In genomic region chr5:6845856-6846255, GRCh38 we compare ENCODE assay signal across 25 cellular contexts.
A peak's percentile ranks its signal among the peaks of the same experiment; 100 is the strongest.
DNase-seq lines count a peak whose midpoint lies in the region; ATAC-seq, FAIRE-seq and TF ChIP-seq lines count a peak whose summit lies in the region.
"Had no signal": no experiment of that assay in that cellular context is flagged by ENCODE, and none has a peak within 500 bp of the region (broad histone marks: within the 10 kb centered on the region; RNA-seq: fewer than 3 reads in every experiment).

No MANE protein-coding gene starts in this region.

- H3K27me3 Mint-ChIP-seq in osteocyte (ENCODE audit: unreplicated experiment): no peaks in the 10 kb centered on the region
- H3K27me3 Mint-ChIP-seq in activated T-cell treated with anti-CD3 and anti-CD28 coated beads, Interleukin-2, amount 50 U/mL, for 24 hours: peaks cover 9% of the 10 kb centered on the region
- H3K27me3 Mint-ChIP-seq: CD4-positive, alpha-beta memory T cell; CD4-positive, CD25-positive, alpha-beta regulatory T cell had no signal

- peaks cover 9% of the 10 kb centered on the region for H3K9me3 Mint-ChIP-seq in osteocyte (ENCODE audit: unreplicated experiment)
- H3K9me3 Mint-ChIP-seq in activated T-cell treated with anti-CD3 and anti-CD28 coated beads, Interleukin-2, amount 50 U/mL, for 24 hours: no peaks in the 10 kb centered on the region

- BruUV-seq in K562 (replicated peaks; lab: Mats Ljungman, UMichigan): no TSS peak

- no peaks in the 10 kb centered on the region for H3K36me3 ChIP-seq in K562 (ENCODE audit: control insufficient read depth, insufficient read depth, low read length)
- H3K36me3 ChIP-seq: BE2C, BLaER1 had no signal

- H3K27ac ChIP-seq in K562 (ENCODE audit: extremely low read depth, low read depth, low read length): no peak overlapping the region
- H3K27ac ChIP-seq: BLaER1 had no signal

- peaks cover 0 to 8% of the 10 kb centered on the region in 2 experiments; a peak in 1 of 5 replicates for H3K4me1 ChIP-seq in K562 (replicated peaks in 1 of 2; ENCODE audit: control insufficient read depth in 2 of 2, insufficient read depth in 2 of 2, low read length in 2 of 2)
- H3K4me1 ChIP-seq: BE2C, BLaER1 had no signal

- CTCF ChIA-PET in K562 (lab: Yijun Ruan, JAX; ENCODE audit: low intra/inter-chr PET ratio): no interaction called here

- intact Hi-C loops in K562 (cut with micrococcal nuclease): no loop called here

- H3K36me3 Mint-ChIP-seq in osteocyte (ENCODE audit: unreplicated experiment): no peaks in the 10 kb centered on the region
- H3K36me3 Mint-ChIP-seq in activated T-cell treated with anti-CD3 and anti-CD28 coated beads, Interleukin-2, amount 50 U/mL, for 24 hours (ENCODE audit: low read depth): no peaks in the 10 kb centered on the region
- H3K36me3 Mint-ChIP-seq: CD14-positive monocyte; CD4-positive, alpha-beta memory T cell; CD4-positive, CD25-positive, alpha-beta regulatory T cell; CD8-positive, alpha-beta memory T cell had no signal

- H3K4me3 Mint-ChIP-seq in osteocyte (ENCODE audit: unreplicated experiment): no peak overlapping the region
- H3K4me3 Mint-ChIP-seq in activated T-cell treated with anti-CD3 and anti-CD28 coated beads, Interleukin-2, amount 50 U/mL, for 24 hours: no peak overlapping the region
- H3K4me3 Mint-ChIP-seq: CD14-positive monocyte; CD4-positive, alpha-beta memory T cell; CD4-positive, CD25-positive, alpha-beta regulatory T cell; CD8-positive, alpha-beta memory T cell had no signal

- no peaks in the 10 kb centered on the region for H3K79me2 ChIP-seq in K562 (ENCODE audit: control insufficient read depth, insufficient read depth, low read length)

- no peak for TF ChIP-seq POLR2A in K562 (conservative IDR thresholded peaks at IDR 0.05)

- H3K4me1 Mint-ChIP-seq in osteocyte (ENCODE audit: unreplicated experiment): no peaks in the 10 kb centered on the region
- peaks cover 11% of the 10 kb centered on the region for H3K4me1 Mint-ChIP-seq in activated T-cell treated with anti-CD3 and anti-CD28 coated beads, Interleukin-2, amount 50 U/mL, for 24 hours (ENCODE audit: low read depth)
- H3K4me1 Mint-ChIP-seq: CD14-positive monocyte had no signal

- peaks cover 0 to 15% of the 10 kb centered on the region in 2 experiments; a peak in 3 of 5 replicates for H3K27me3 ChIP-seq in K562 (ENCODE audit: control insufficient read depth in 2 of 2, insufficient read depth in 2 of 2, low read length in 2 of 2)
- H3K27me3 ChIP-seq: BLaER1 had no signal

- TF ChIP-seq EP300 in K562 (IDR thresholded peaks at IDR 0.05; ENCODE audit: low read length): no peak

- no peaks in the 10 kb centered on the region for H3K9me1 ChIP-seq in K562 (ENCODE audit: control insufficient read depth, insufficient read depth, low read length)

- H3K9me3 ChIP-seq in K562 (replicated peaks; ENCODE audit: control insufficient read depth, insufficient read depth, low read depth, low read length): no peaks in the 10 kb centered on the region
- H3K9me3 ChIP-seq: BE2C had no signal

- no peak for TF ChIP-seq RAD21 in K562 (CRISPR knock-in tag; conservative IDR thresholded peaks at IDR 0.05 in 1 of 2, IDR thresholded peaks at IDR 0.05 in 1 of 2)

- no peak for FAIRE-seq in K562 (lab: Jason Lieb, UNC)
- FAIRE-seq: A204.1, GM12878, GM12892, GM18507 had no signal

- TF ChIP-seq CTCF in K562 (IDR thresholded peaks at IDR 0.05 in 2 of 3, conservative IDR thresholded peaks at IDR 0.05 in 1 of 3; ENCODE audit: insufficient read depth in 2 of 3, low read depth in 1 of 3, low read length in 3 of 3) (no peak), osteocyte (IDR thresholded peaks at IDR 0.05) (no peak)

- DNase-seq in K562 (ENCODE audit: extremely low read depth in 1 of 4, low spot score in 3 of 4) (no peak), osteocyte (ENCODE audit: extremely low spot score, unreplicated experiment) (peak; percentile 60)
- no peak for DNase-seq in stimulated activated CD4-positive, alpha-beta T cell treated with anti-CD3 and anti-CD28 coated beads, Interleukin-4, amount 100 ng/mL, for 24 hours
- DNase-seq in activated T-cell treated with anti-CD3 and anti-CD28 coated beads, Interleukin-2, amount 50 U/mL, for 24 hours: no peak
- DNase-seq: 8988T; ACHN; BE2C; CD4-positive, alpha-beta memory T cell; CD4-positive, CD25-positive, alpha-beta regulatory T cell; CD8-positive, alpha-beta memory T cell; COR-L47; DMS 273 treated with DMSO at 0.1 percent for 48 hours; DMS153; DMS53; DMS79; DND-41; EL; GDM1 had no signal

- H4K20me1 ChIP-seq in K562 (replicated peaks; ENCODE audit: control insufficient read depth, insufficient read depth, low read length): no peaks in the 10 kb centered on the region
- H4K20me1 ChIP-seq: BLaER1 had no signal

- no peak; the same call in 2 of the 3 replicates for ATAC-seq in K562
- no peak for ATAC-seq in GM21619 (IDR thresholded peaks at IDR 0.05; ENCODE audit: unreplicated experiment)
- ATAC-seq: GM12878 had no signal

- H2AFZ ChIP-seq in K562 (ENCODE audit: low read depth, low read length): peak overlapping the region; percentile 26; the same call in 1 of the 2 replicates

- POLR2A ChIA-PET in K562 (lab: Yijun Ruan, JAX): no interaction called here

- no peak overlapping the region for H3K9ac ChIP-seq in K562 (ENCODE audit: insufficient read depth in 1 of 2, low read depth in 2 of 2, low read length in 2 of 2)
- H3K9ac ChIP-seq: BLaER1 had no signal

- in situ Hi-C loops in K562 (cut with MboI): no loop called here

- no peak overlapping the region for H3K4me3 ChIP-seq in K562
- H3K4me3 ChIP-seq: BLaER1, GM12878 had no signal

- no peak overlapping the region for H3K4me2 ChIP-seq in K562 (ENCODE audit: insufficient read depth, low read length)
- H3K4me2 ChIP-seq: BLaER1 had no signal

- no peak overlapping the region for H3K27ac Mint-ChIP-seq in osteocyte (ENCODE audit: unreplicated experiment)
- no peak overlapping the region for H3K27ac Mint-ChIP-seq in activated T-cell treated with anti-CD3 and anti-CD28 coated beads, Interleukin-2, amount 50 U/mL, for 24 hours
- H3K27ac Mint-ChIP-seq: CD14-positive monocyte; CD8-positive, alpha-beta memory T cell had no signal

- WGBS in K562 (ENCODE audit: insufficient coverage, low coverage, missing lambda C conversion rate): 3% methylated on average over 5 of the region's 17 CpGs

TF ChIP-seq in K562, 482 proteins besides CTCF, POLR2A, EP300 and RAD21:
- TF ChIP-seq MIER1 (IDR thresholded peaks at IDR 0.05; ENCODE audit: low read depth): no peak
- TF ChIP-seq FOSL1 (tag; conservative IDR thresholded peaks at IDR 0.05): no peak
- TF ChIP-seq SRSF9 (IDR thresholded peaks at IDR 0.05; ENCODE audit: borderline replicate concordance, low read depth, low read length): no peak
- peak; percentile 24 for TF ChIP-seq PRDM10 (IDR thresholded peaks at IDR 0.05; ENCODE audit: partially characterized antibody)
- TF ChIP-seq RBM14 (IDR thresholded peaks at IDR 0.05; ENCODE audit: borderline replicate concordance, insufficient read depth, low read depth, low read length): no peak
- no peak for TF ChIP-seq SNAPC5 (CRISPR knock-in tag; IDR thresholded peaks at IDR 0.05)
